1 cellular context compared by ENCODE assay signal in the genomic region with DNA sequence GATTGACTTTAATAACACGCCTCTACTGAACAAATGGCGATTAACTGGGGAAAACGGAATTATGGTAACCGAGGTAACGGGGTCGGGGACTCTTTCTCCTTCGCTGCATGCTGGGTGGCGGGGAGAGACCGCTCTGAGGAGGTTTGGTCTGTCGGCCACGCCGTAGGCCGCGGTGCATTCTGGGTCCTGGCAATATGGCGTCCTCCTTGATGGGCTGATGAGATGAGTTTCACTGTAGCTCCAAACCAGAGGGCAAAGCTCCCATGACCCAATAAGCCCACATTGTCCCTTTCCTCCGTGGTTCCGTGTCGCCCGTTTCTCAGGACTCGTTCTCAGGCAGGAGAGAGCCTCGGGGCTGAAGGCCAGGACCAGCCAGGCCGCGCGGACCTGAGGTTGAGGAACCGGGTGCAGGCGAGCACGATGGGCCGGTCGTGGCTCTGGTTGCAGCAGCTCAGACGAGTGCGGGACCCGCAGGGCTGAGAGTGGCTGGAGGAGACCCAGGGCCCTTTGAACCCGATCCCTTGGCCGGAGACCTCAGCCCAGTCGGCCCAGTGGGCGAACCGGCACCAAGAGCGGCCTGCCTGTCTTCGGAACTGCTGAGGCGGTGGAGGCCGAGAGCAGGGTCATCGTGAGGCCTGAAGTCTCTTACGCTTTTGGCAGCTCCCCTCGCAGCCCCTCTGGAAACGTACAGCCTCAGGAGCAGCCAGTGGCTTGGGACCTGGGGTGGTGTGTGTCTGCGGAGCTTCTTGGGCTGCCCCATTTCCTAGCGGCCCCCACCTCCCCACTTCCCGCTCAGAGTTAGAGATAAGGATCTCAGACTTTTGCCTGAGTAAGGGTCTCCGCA.
TF ChIP-seq lines count a peak whose summit lies in the region.

A gene with protein sequence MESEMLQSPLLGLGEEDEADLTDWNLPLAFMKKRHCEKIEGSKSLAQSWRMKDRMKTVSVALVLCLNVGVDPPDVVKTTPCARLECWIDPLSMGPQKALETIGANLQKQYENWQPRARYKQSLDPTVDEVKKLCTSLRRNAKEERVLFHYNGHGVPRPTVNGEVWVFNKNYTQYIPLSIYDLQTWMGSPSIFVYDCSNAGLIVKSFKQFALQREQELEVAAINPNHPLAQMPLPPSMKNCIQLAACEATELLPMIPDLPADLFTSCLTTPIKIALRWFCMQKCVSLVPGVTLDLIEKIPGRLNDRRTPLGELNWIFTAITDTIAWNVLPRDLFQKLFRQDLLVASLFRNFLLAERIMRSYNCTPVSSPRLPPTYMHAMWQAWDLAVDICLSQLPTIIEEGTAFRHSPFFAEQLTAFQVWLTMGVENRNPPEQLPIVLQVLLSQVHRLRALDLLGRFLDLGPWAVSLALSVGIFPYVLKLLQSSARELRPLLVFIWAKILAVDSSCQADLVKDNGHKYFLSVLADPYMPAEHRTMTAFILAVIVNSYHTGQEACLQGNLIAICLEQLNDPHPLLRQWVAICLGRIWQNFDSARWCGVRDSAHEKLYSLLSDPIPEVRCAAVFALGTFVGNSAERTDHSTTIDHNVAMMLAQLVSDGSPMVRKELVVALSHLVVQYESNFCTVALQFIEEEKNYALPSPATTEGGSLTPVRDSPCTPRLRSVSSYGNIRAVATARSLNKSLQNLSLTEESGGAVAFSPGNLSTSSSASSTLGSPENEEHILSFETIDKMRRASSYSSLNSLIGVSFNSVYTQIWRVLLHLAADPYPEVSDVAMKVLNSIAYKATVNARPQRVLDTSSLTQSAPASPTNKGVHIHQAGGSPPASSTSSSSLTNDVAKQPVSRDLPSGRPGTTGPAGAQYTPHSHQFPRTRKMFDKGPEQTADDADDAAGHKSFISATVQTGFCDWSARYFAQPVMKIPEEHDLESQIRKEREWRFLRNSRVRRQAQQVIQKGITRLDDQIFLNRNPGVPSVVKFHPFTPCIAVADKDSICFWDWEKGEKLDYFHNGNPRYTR (N-terminal part only) (plus strand): TSS at position 184 of the 844 bp plus-strand sequence. CDS start 792 bp downstream, outside the sequence.

TF ChIP-seq in K562, 482 proteins besides CTCF, POLR2A, EP300 and RAD21 (continued from another document and continues in another):
- TF ChIP-seq, protein P1, sequence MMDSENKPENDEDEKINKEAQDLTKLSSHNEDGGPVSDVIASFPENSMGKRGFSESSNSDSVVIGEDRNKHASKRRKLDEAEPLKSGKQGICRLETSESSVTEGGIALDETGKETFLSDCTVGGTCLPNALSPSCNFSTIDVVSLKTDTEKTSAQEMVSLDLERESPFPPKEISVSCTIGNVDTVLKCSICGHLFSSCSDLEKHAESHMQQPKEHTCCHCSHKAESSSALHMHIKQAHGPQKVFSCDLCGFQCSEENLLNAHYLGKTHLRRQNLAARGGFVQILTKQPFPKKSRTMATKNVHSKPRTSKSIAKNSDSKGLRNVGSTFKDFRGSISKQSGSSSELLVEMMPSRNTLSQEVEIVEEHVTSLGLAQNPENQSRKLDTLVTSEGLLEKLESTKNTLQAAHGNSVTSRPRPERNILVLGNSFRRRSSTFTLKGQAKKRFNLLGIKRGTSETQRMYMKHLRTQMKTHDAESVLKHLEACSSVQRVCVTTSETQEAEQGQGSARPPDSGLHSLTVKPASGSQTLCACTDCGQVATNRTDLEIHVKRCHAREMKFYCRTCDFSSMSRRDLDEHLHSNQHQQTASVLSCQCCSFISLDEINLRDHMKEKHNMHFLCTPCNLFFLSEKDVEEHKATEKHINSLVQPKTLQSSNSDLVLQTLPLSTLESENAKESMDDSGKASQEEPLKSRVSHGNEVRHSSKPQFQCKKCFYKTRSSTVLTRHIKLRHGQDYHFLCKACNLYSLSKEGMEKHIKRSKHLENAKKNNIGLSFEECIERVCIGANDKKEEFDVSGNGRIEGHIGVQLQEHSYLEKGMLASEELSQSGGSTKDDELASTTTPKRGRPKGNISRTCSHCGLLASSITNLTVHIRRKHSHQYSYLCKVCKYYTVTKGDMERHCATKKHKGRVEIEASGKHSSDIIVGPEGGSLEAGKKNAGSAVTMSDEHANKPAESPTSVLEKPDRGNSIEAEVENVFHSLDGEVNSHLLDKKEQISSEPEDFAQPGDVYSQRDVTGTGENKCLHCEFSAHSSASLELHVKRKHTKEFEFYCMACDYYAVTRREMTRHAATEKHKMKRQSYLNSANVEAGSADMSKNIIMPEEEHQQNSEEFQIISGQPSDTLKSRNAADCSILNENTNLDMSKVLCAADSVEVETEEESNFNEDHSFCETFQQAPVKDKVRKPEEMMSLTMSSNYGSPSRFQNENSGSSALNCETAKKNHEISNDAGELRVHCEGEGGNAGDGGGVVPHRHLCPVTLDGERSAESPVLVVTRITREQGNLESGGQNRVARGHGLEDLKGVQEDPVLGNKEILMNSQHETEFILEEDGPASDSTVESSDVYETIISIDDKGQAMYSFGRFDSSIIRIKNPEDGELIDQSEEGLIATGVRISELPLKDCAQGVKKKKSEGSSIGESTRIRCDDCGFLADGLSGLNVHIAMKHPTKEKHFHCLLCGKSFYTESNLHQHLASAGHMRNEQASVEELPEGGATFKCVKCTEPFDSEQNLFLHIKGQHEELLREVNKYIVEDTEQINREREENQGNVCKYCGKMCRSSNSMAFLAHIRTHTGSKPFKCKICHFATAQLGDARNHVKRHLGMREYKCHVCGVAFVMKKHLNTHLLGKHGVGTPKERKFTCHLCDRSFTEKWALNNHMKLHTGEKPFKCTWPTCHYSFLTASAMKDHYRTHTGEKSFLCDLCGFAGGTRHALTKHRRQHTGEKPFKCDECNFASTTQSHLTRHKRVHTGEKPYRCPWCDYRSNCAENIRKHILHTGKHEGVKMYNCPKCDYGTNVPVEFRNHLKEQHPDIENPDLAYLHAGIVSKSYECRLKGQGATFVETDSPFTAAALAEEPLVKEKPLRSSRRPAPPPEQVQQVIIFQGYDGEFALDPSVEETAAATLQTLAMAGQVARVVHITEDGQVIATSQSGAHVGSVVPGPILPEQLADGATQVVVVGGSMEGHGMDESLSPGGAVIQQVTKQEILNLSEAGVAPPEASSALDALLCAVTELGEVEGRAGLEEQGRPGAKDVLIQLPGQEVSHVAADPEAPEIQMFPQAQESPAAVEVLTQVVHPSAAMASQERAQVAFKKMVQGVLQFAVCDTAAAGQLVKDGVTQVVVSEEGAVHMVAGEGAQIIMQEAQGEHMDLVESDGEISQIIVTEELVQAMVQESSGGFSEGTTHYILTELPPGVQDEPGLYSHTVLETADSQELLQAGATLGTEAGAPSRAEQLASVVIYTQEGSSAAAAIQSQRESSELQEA (IDR thresholded peaks at IDR 0.05; ENCODE audit: low read depth) = peak; percentile 99
- TF ChIP-seq PRPF4 (IDR thresholded peaks at IDR 0.05; ENCODE audit: insufficient read depth, low read depth, low read length, poor library complexity, severe bottlenecking) (peak; percentile 43), SAP30 (IDR thresholded peaks at IDR 0.05; ENCODE audit: borderline replicate concordance, insufficient read depth, low read depth, low read length, poor library complexity, severe bottlenecking) (peak; percentile 90), ZNF589 (CRISPR knock-in tag; IDR thresholded peaks at IDR 0.05; ENCODE audit: low read depth) (no peak; the same call in 1 of the 2 replicates), BMI1 (IDR thresholded peaks at IDR 0.05; ENCODE audit: low read length) (no peak), NFRKB (IDR thresholded peaks at IDR 0.05; ENCODE audit: low read depth) (peak; percentile 97), JUN (IDR thresholded peaks at IDR 0.05; ENCODE audit: borderline replicate concordance, low read depth, low read length) (peak; percentile 31; the same call in 1 of the 2 replicates), JUN (CRISPR knock-in tag; IDR thresholded peaks at IDR 0.05; ENCODE audit: borderline replicate concordance) (no peak; the same call in 1 of the 2 replicates), GTF2A2 (tag; IDR thresholded peaks at IDR 0.05) (no peak), SIN3A (IDR thresholded peaks at IDR 0.05; ENCODE audit: borderline replicate concordance in 2 of 2, control insufficient read depth in 1 of 2, low read depth in 2 of 2, low read length in 2 of 2) (peak in 1 of 2 experiments; percentile 83; a peak in 1 of 4 replicates), ZNF121 (CRISPR knock-in tag; conservative IDR thresholded peaks at IDR 0.05) (no peak), MBD2 (IDR thresholded peaks at IDR 0.05; ENCODE audit: borderline replicate concordance, low read depth) (peak; percentile 85), POLR2AphosphoS5 (IDR thresholded peaks at IDR 0.05; ENCODE audit: control insufficient read depth, insufficient read depth, low read depth, low read length) (peak; percentile 89), ETS2 (tag; IDR thresholded peaks at IDR 0.05; ENCODE audit: borderline replicate concordance, poor library complexity, severe bottlenecking) (no peak), ZNF780A (CRISPR knock-in tag; IDR thresholded peaks at IDR 0.05) (no peak), CREB1 (IDR thresholded peaks at IDR 0.05) (peak; percentile 12; the same call in 1 of the 2 replicates), CREB1 (CRISPR knock-in tag; IDR thresholded peaks at IDR 0.05) (peak; percentile 49; the same call in 1 of the 2 replicates), TRIM24 (IDR thresholded peaks at IDR 0.05) (no peak), EZH2 (IDR thresholded peaks at IDR 0.05; ENCODE audit: borderline replicate concordance, low read depth, low read length) (no peak), RB1 (IDR thresholded peaks at IDR 0.05; ENCODE audit: low read depth) (peak; percentile 49; the same call in 1 of the 2 replicates), BRD4 (IDR thresholded peaks at IDR 0.05) (peak; percentile 69), ZEB2 (IDR thresholded peaks at IDR 0.05) (no peak), NR3C1 (CRISPR knock-in tag; IDR thresholded peaks at IDR 0.05) (peak; percentile 83)
- TF ChIP-seq, protein P2, sequence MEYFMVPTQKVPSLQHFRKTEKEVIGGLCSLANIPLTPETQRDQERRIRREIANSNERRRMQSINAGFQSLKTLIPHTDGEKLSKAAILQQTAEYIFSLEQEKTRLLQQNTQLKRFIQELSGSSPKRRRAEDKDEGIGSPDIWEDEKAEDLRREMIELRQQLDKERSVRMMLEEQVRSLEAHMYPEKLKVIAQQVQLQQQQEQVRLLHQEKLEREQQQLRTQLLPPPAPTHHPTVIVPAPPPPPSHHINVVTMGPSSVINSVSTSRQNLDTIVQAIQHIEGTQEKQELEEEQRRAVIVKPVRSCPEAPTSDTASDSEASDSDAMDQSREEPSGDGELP (CRISPR knock-in tag; IDR thresholded peaks at IDR 0.05; ENCODE audit: borderline replicate concordance) = peak; percentile 78
- TF ChIP-seq, protein P3, sequence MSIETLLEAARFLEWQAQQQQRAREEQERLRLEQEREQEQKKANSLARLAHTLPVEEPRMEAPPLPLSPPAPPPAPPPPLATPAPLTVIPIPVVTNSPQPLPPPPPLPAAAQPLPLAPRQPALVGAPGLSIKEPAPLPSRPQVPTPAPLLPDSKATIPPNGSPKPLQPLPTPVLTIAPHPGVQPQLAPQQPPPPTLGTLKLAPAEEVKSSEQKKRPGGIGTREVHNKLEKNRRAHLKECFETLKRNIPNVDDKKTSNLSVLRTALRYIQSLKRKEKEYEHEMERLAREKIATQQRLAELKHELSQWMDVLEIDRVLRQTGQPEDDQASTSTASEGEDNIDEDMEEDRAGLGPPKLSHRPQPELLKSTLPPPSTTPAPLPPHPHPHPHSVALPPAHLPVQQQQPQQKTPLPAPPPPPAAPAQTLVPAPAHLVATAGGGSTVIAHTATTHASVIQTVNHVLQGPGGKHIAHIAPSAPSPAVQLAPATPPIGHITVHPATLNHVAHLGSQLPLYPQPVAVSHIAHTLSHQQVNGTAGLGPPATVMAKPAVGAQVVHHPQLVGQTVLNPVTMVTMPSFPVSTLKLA (conservative IDR thresholded peaks at IDR 0.05) = peak; percentile 71 to 85
- TF ChIP-seq, protein P4, sequence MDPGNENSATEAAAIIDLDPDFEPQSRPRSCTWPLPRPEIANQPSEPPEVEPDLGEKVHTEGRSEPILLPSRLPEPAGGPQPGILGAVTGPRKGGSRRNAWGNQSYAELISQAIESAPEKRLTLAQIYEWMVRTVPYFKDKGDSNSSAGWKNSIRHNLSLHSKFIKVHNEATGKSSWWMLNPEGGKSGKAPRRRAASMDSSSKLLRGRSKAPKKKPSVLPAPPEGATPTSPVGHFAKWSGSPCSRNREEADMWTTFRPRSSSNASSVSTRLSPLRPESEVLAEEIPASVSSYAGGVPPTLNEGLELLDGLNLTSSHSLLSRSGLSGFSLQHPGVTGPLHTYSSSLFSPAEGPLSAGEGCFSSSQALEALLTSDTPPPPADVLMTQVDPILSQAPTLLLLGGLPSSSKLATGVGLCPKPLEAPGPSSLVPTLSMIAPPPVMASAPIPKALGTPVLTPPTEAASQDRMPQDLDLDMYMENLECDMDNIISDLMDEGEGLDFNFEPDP (CRISPR knock-in tag; IDR thresholded peaks at IDR 0.05) = no peak
- TF ChIP-seq, protein P5, sequence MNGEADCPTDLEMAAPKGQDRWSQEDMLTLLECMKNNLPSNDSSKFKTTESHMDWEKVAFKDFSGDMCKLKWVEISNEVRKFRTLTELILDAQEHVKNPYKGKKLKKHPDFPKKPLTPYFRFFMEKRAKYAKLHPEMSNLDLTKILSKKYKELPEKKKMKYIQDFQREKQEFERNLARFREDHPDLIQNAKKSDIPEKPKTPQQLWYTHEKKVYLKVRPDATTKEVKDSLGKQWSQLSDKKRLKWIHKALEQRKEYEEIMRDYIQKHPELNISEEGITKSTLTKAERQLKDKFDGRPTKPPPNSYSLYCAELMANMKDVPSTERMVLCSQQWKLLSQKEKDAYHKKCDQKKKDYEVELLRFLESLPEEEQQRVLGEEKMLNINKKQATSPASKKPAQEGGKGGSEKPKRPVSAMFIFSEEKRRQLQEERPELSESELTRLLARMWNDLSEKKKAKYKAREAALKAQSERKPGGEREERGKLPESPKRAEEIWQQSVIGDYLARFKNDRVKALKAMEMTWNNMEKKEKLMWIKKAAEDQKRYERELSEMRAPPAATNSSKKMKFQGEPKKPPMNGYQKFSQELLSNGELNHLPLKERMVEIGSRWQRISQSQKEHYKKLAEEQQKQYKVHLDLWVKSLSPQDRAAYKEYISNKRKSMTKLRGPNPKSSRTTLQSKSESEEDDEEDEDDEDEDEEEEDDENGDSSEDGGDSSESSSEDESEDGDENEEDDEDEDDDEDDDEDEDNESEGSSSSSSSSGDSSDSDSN (IDR thresholded peaks at IDR 0.05; ENCODE audit: borderline replicate concordance in 1 of 2, low read depth in 2 of 2, low read length in 2 of 2) = 0 out of 4 replicates have a peak, but pooled peaks of 1 of the 2 experiments have one; percentile 25
- TF ChIP-seq, protein P6, sequence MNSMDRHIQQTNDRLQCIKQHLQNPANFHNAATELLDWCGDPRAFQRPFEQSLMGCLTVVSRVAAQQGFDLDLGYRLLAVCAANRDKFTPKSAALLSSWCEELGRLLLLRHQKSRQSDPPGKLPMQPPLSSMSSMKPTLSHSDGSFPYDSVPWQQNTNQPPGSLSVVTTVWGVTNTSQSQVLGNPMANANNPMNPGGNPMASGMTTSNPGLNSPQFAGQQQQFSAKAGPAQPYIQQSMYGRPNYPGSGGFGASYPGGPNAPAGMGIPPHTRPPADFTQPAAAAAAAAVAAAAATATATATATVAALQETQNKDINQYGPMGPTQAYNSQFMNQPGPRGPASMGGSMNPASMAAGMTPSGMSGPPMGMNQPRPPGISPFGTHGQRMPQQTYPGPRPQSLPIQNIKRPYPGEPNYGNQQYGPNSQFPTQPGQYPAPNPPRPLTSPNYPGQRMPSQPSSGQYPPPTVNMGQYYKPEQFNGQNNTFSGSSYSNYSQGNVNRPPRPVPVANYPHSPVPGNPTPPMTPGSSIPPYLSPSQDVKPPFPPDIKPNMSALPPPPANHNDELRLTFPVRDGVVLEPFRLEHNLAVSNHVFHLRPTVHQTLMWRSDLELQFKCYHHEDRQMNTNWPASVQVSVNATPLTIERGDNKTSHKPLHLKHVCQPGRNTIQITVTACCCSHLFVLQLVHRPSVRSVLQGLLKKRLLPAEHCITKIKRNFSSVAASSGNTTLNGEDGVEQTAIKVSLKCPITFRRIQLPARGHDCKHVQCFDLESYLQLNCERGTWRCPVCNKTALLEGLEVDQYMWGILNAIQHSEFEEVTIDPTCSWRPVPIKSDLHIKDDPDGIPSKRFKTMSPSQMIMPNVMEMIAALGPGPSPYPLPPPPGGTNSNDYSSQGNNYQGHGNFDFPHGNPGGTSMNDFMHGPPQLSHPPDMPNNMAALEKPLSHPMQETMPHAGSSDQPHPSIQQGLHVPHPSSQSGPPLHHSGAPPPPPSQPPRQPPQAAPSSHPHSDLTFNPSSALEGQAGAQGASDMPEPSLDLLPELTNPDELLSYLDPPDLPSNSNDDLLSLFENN (IDR thresholded peaks at IDR 0.05; ENCODE audit: low read depth in 2 of 2, low read length in 2 of 2) = no peak
